ENCODE assay signal across 18 cellular contexts in the genomic region with DNA sequence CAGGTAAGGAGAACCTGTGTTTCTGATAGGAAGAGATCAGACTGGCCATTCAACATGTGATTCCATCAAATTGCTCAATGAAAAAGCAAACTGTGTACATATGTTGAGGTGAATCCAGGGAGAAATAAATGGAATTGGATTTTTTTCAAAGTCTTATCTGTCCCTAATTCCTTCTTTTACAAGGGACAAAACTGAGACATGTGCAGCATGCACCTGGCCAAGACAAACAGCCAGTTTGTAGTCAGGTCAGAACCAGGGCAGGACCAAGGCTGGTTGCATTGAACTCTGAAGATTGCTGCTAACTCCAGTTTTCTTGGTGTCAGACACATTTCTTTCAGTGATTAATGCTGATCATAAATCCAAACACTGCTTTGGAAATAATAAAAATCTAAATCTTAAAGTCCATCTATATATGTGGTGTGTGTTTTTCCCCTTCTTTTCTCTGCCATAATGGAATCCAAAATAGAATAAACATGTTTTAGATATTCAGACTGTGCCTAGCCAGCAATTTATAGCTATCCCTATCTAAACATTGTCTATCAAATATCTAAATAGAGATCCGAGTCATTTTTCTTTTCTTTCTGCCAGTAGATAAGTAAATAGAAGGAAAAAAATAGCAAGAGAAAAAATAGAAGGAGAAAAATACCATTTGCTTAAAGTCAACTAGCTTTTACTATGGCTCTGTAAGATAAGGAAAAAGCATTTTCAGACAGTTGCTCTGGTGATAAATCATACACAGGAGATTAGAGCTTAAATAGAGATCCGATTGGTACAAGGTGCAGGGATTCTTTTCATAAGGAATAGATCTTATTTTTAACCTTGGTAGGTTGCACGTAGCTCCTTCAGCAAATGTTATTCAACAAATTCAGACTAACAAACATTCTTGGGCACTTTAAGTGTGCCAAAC.
A peak's percentile ranks its signal among the peaks of the same experiment; 100 is the strongest.
DNase-seq lines count a peak whose midpoint lies in the region; ATAC-seq, FAIRE-seq and TF ChIP-seq lines count a peak whose summit lies in the region.
"Had no signal": no experiment of that assay in that cellular context is flagged by ENCODE, and none has a peak within 500 bp of the region (broad histone marks: within the 10 kb centered on the region; RNA-seq: fewer than 3 reads in every experiment).

No MANE protein-coding gene starts in this region.

- FAIRE-seq in H54 (lab: Jason Lieb, UNC): no peak
- FAIRE-seq: H1 had no signal

- POLR2A ChIA-PET in Caco-2 (lab: Charles Lee): no interaction called here

- H3K4me1 ChIP-seq in Caco-2: peaks cover 22% of the 10 kb centered on the region

- no peaks in the 10 kb centered on the region for H3K27me3 Mint-ChIP-seq in Caco-2 (ENCODE audit: insufficient read depth, unreplicated experiment)

- BruUV-seq in Caco-2 (replicated peaks; lab: Mats Ljungman, UMichigan): no TSS peak

- H3K9me3 Mint-ChIP-seq in Caco-2 (ENCODE audit: unreplicated experiment): peaks cover 6% of the 10 kb centered on the region
- H3K9me3 Mint-ChIP-seq: CD4-positive, CD25-positive, alpha-beta regulatory T cell had no signal

- H3K27ac Mint-ChIP-seq in Caco-2 (ENCODE audit: unreplicated experiment): peak overlapping the region; percentile 23
- H3K27ac Mint-ChIP-seq: CD4-positive, CD25-positive, alpha-beta regulatory T cell had no signal

- no peaks in the 10 kb centered on the region for H3K36me3 ChIP-seq in Caco-2 (ENCODE audit: control insufficient read depth, insufficient read depth, low read length)

- ATAC-seq in SK-N-SH treated with all-trans-retinoic acid at 6 μM for 48 hours (no peak), GM18873 (IDR thresholded peaks at IDR 0.05; ENCODE audit: low FRiP score, unreplicated experiment) (no peak), sciatic nerve (no peak)
- ATAC-seq: Panc1, Right ventricle myocardium inferior had no signal

- no peak for TF ChIP-seq POLR2A in H54 (IDR thresholded peaks at IDR 0.05; ENCODE audit: low read depth, low read length)

- intact Hi-C loops in Caco-2 (cut with micrococcal nuclease; ENCODE audit: unreplicated experiment) (loop anchor here (2.0 kb wide), 1 partner anchor 14 kb away; no protein-coding TSS in a partner anchor), sciatic nerve (cut with DNase I) (no loop called here)

- H3K27me3 ChIP-seq in Caco-2 (replicated peaks; ENCODE audit: control insufficient read depth, insufficient read depth, low read length): no peaks in the 10 kb centered on the region

- peaks cover 35% of the 10 kb centered on the region for H3K4me1 Mint-ChIP-seq in Caco-2 (ENCODE audit: low read depth, unreplicated experiment)
- H3K4me1 Mint-ChIP-seq: CD4-positive, CD25-positive, alpha-beta regulatory T cell had no signal

- no peak overlapping the region for H3K4me3 Mint-ChIP-seq in Caco-2 (ENCODE audit: unreplicated experiment)
- H3K4me3 Mint-ChIP-seq: CD4-positive, CD25-positive, alpha-beta regulatory T cell had no signal

- no peak overlapping the region for H3K4me3 ChIP-seq in Caco-2 (ENCODE audit: low read depth, low read length)
- no peak overlapping the region for H3K4me3 ChIP-seq in fibroblast of the aortic adventitia (ENCODE audit: low read depth, low read length)
- no peak overlapping the region for H3K4me3 ChIP-seq in retinal pigment epithelial cell (ENCODE audit: low read length)
- H3K4me3 ChIP-seq: SK-N-MC had no signal

- DNase-seq in Caco-2 (no peak), fibroblast of the aortic adventitia (ENCODE audit: low read depth) (peak; percentile 42), retinal pigment epithelial cell (ENCODE audit: low read depth) (peak; percentile 42), sciatic nerve (ENCODE audit: low spot score) (no peak), H54 (ENCODE audit: insufficient read length, low spot score) (no peak)
- no peak for DNase-seq in activated CD8-positive, alpha-beta memory T cell treated with anti-CD3 and anti-CD28 coated beads, Interleukin-2, amount 50 U/mL, for 4 hours
- DNase-seq: CD4-positive, CD25-positive, alpha-beta regulatory T cell; GF-D8; IMR-90; MV-4-11; NCI-H1436; NCI-H345 had no signal

- TF ChIP-seq CTCF in Caco-2 (IDR thresholded peaks at IDR 0.05; ENCODE audit: insufficient read depth in 1 of 2, low read depth in 1 of 2, low read length in 1 of 2, severe bottlenecking in 1 of 2, unreplicated experiment in 1 of 2): no peak
- no peak for TF ChIP-seq CTCF in fibroblast of the aortic adventitia (IDR thresholded peaks at IDR 0.05; ENCODE audit: insufficient read depth, low read length)
- TF ChIP-seq CTCF in retinal pigment epithelial cell (conservative IDR thresholded peaks at IDR 0.05; ENCODE audit: low read depth, low read length): no peak

- H3K36me3 Mint-ChIP-seq in Caco-2 (ENCODE audit: insufficient read depth, unreplicated experiment): no peaks in the 10 kb centered on the region
- H3K36me3 Mint-ChIP-seq: CD4-positive, CD25-positive, alpha-beta regulatory T cell had no signal

- CTCF ChIA-PET in Caco-2 (lab: Charles Lee): interaction anchor here (0.8 kb wide), 1 partner anchor 26 kb away, joined by 4 read pairs; no protein-coding TSS in a partner anchor

- H3K9me3 ChIP-seq in Caco-2: no peaks in the 10 kb centered on the region

TF ChIP-seq in SK-N-SH treated with all-trans-retinoic acid at 6 μM for 48 hours, 23 proteins besides CTCF, POLR2A, EP300 and RAD21:
- TF ChIP-seq ZFP30 (CRISPR knock-in tag; IDR thresholded peaks at IDR 0.05) (no peak), TOX (CRISPR knock-in tag; IDR thresholded peaks at IDR 0.05; ENCODE audit: borderline replicate concordance) (no peak), ZNF565 (CRISPR knock-in tag; conservative IDR thresholded peaks at IDR 0.05; ENCODE audit: low read depth) (no peak), TCF4 (CRISPR knock-in tag; IDR thresholded peaks at IDR 0.05; ENCODE audit: borderline replicate concordance) (no peak; the same call in none of the 2 replicates), ISL1 (CRISPR knock-in tag; IDR thresholded peaks at IDR 0.05) (peak; percentile 96), ESRRG (CRISPR knock-in tag; IDR thresholded peaks at IDR 0.05) (peak; percentile 23; the same call in 1 of the 2 replicates), GLIS3 (CRISPR knock-in tag; IDR thresholded peaks at IDR 0.05) (no peak)
- TF ChIP-seq, protein P1, sequence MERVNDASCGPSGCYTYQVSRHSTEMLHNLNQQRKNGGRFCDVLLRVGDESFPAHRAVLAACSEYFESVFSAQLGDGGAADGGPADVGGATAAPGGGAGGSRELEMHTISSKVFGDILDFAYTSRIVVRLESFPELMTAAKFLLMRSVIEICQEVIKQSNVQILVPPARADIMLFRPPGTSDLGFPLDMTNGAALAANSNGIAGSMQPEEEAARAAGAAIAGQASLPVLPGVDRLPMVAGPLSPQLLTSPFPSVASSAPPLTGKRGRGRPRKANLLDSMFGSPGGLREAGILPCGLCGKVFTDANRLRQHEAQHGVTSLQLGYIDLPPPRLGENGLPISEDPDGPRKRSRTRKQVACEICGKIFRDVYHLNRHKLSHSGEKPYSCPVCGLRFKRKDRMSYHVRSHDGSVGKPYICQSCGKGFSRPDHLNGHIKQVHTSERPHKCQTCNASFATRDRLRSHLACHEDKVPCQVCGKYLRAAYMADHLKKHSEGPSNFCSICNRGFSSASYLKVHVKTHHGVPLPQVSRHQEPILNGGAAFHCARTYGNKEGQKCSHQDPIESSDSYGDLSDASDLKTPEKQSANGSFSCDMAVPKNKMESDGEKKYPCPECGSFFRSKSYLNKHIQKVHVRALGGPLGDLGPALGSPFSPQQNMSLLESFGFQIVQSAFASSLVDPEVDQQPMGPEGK (CRISPR knock-in tag; IDR thresholded peaks at IDR 0.05; ENCODE audit: borderline replicate concordance): no peak
- TF ChIP-seq, protein P2, sequence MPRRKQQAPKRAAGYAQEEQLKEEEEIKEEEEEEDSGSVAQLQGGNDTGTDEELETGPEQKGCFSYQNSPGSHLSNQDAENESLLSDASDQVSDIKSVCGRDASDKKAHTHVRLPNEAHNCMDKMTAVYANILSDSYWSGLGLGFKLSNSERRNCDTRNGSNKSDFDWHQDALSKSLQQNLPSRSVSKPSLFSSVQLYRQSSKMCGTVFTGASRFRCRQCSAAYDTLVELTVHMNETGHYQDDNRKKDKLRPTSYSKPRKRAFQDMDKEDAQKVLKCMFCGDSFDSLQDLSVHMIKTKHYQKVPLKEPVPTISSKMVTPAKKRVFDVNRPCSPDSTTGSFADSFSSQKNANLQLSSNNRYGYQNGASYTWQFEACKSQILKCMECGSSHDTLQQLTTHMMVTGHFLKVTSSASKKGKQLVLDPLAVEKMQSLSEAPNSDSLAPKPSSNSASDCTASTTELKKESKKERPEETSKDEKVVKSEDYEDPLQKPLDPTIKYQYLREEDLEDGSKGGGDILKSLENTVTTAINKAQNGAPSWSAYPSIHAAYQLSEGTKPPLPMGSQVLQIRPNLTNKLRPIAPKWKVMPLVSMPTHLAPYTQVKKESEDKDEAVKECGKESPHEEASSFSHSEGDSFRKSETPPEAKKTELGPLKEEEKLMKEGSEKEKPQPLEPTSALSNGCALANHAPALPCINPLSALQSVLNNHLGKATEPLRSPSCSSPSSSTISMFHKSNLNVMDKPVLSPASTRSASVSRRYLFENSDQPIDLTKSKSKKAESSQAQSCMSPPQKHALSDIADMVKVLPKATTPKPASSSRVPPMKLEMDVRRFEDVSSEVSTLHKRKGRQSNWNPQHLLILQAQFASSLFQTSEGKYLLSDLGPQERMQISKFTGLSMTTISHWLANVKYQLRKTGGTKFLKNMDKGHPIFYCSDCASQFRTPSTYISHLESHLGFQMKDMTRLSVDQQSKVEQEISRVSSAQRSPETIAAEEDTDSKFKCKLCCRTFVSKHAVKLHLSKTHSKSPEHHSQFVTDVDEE (CRISPR knock-in tag; IDR thresholded peaks at IDR 0.05): peak; percentile 86

Comparison
In these comparisons a context has a peak if more than half of its experiments do, and no peak if none do; other contexts are left out.
1. DNase-seq: peak in fibroblast of the aortic adventitia (single experiment) and retinal pigment epithelial cell (single experiment); none in Caco-2 (0 of 2), sciatic nerve (single experiment), H54 (single experiment) and activated CD8-positive, alpha-beta memory T cell treated with anti-CD3 and anti-CD28 coated beads, Interleukin-2, amount 50 U/mL, for 4 hours (single experiment).